ENCODE assay signal across 8 cellular contexts in genomic region chr16:21598676-21599157, GRCh38. TPM values are rescaled to one million over a fixed set of nuclear protein-coding genes. Genes with fewer than 3 reads are reported as not detected.
DNase-seq lines count a peak whose midpoint lies in the region; ATAC-seq and TF ChIP-seq lines count a peak whose summit lies in the region.

No MANE protein-coding gene starts in this region.

- H3K4me3 Mint-ChIP-seq in activated CD8-positive, alpha-beta T cell treated with anti-CD3 and anti-CD28 coated beads, Interleukin-2, amount 10 ng/mL, durations not matched to agents 7 days and 5 days: peak overlapping the region; percentile 86

- ATAC-seq in activated CD8-positive, alpha-beta T cell treated with anti-CD3 and anti-CD28 coated beads, Interleukin-2, amount 10 ng/mL, durations not matched to agents 7 days and 5 days: peak; percentile 8
- ATAC-seq in GM19397 (IDR thresholded peaks at IDR 0.05; ENCODE audit: unreplicated experiment): no peak

- H3K4me1 Mint-ChIP-seq in activated CD8-positive, alpha-beta T cell treated with anti-CD3 and anti-CD28 coated beads, Interleukin-2, amount 10 ng/mL, durations not matched to agents 7 days and 5 days (ENCODE audit: low read depth): peaks cover 55% of the 10 kb centered on the region

- peak; percentile 18 for DNase-seq in EH (ENCODE audit: low read depth)
- peak; percentile 8 for DNase-seq in HuH-7.5 (ENCODE audit: low spot score)
- no peak for DNase-seq in activated CD8-positive, alpha-beta T cell treated with anti-CD3 and anti-CD28 coated beads, Interleukin-2, amount 10 ng/mL, durations not matched to agents 7 days and 5 days
- peak; percentile 25 for DNase-seq in globus pallidus (ENCODE audit: low spot score)
- DNase-seq in ovary: no peak
- no peak for DNase-seq in SW480 (ENCODE audit: low spot score)
- DNase-seq in NCI-H748 (lab: John Stamatoyannopoulos, UW; ENCODE audit: unreplicated experiment): no peak

- H3K27me3 Mint-ChIP-seq in activated CD8-positive, alpha-beta T cell treated with anti-CD3 and anti-CD28 coated beads, Interleukin-2, amount 10 ng/mL, durations not matched to agents 7 days and 5 days (ENCODE audit: low read depth): peaks cover 3% of the 10 kb centered on the region

- no peaks in the 10 kb centered on the region for H3K27me3 ChIP-seq in ovary

- no peaks in the 10 kb centered on the region for H3K9me3 ChIP-seq in ovary

- peaks cover 13% of the 10 kb centered on the region for H3K36me3 Mint-ChIP-seq in activated CD8-positive, alpha-beta T cell treated with anti-CD3 and anti-CD28 coated beads, Interleukin-2, amount 10 ng/mL, durations not matched to agents 7 days and 5 days (ENCODE audit: low read depth)

- peaks cover 5% of the 10 kb centered on the region for H3K4me1 ChIP-seq in ovary (ENCODE audit: insufficient read depth)

- no peak for TF ChIP-seq POLR2A in ovary (IDR thresholded peaks at IDR 0.05)

- H3K27ac ChIP-seq in ovary: peak overlapping the region; percentile 31 to 91

- 2 to 3% (median 3%) methylated on average over 17 of the region's 17 CpGs for WGBS in ovary, 3 donors

- no peak for TF ChIP-seq CTCF in ovary (IDR thresholded peaks at IDR 0.05)

- TF ChIP-seq EP300 in ovary (IDR thresholded peaks at IDR 0.05): no peak

- H3K36me3 ChIP-seq in ovary: no peaks in the 10 kb centered on the region

- H3K27ac Mint-ChIP-seq in activated CD8-positive, alpha-beta T cell treated with anti-CD3 and anti-CD28 coated beads, Interleukin-2, amount 10 ng/mL, durations not matched to agents 7 days and 5 days: peak overlapping the region; percentile 93

- intact Hi-C loops in ovary (cut with DNase I): no loop called here

- H3K9me3 Mint-ChIP-seq in activated CD8-positive, alpha-beta T cell treated with anti-CD3 and anti-CD28 coated beads, Interleukin-2, amount 10 ng/mL, durations not matched to agents 7 days and 5 days (ENCODE audit: insufficient read depth): no peaks in the 10 kb centered on the region

- POLR2A ChIA-PET in activated CD8-positive, alpha-beta T cell treated with anti-CD3 and anti-CD28 coated beads, Interleukin-2, amount 10 ng/mL, durations not matched to agents 7 days and 5 days (lab: Charles Lee): interaction anchor here (0.7 to 2.6 kb wide), 4 partner anchors 12 to 1918 kb away, joined by 3 to 8 read pairs (median 4); no protein-coding TSS in a partner anchor

- CTCF ChIA-PET in activated CD8-positive, alpha-beta T cell treated with anti-CD3 and anti-CD28 coated beads, Interleukin-2, amount 10 ng/mL, durations not matched to agents 7 days and 5 days (lab: Charles Lee): interaction anchor here (1.4 to 2.9 kb wide), 3 partner anchors 15 to 59 kb away, joined by 4 to 13 read pairs (median 4); no protein-coding TSS in a partner anchor

- H3K4me3 ChIP-seq in ovary: peak overlapping the region; percentile 81

RNA-seq across cellular contexts. Expression of gene METTL9, which starts 0.7 kb away (rescaled TPM):
- 100 to 1,000 TPM in 1 of 2 experiments, 10 to 100 TPM in 1; 99.2 to 101 TPM for total RNA-seq in activated CD8-positive, alpha-beta T cell treated with anti-CD3 and anti-CD28 coated beads, Interleukin-2, amount 10 ng/mL, durations not matched to agents 7 days and 5 days
- total RNA-seq in ovary: 100 to 1,000 TPM in 2 of 7 donors, 10 to 100 TPM in 5; 69.3 to 160 (median 87.0) TPM
- 100 to 1,000 TPM in 1 of 2 donors, 10 to 100 TPM in 1; 62.9 to 222 TPM for polyA plus RNA-seq in ovary

RNA-seq across cellular contexts. Expression of gene IGSF6, which starts 53.7 kb away (rescaled TPM):
- under 1 TPM; 0.24 to 0.34 TPM for total RNA-seq in activated CD8-positive, alpha-beta T cell treated with anti-CD3 and anti-CD28 coated beads, Interleukin-2, amount 10 ng/mL, durations not matched to agents 7 days and 5 days
- total RNA-seq in ovary: 1 to 10 TPM in 3 of 7 donors, under 1 TPM in 4; 0.48 to 4.6 (median 0.92) TPM
- polyA plus RNA-seq in ovary: 10 to 100 TPM in 1 of 2 donors, 1 to 10 TPM in 1; 1.3 to 15.4 TPM

Comparison
In these comparisons a context has a peak if more than half of its experiments do, and no peak if none do; other contexts are left out.
1. DNase-seq: peak in EH (single experiment), HuH-7.5 (single experiment) and globus pallidus (single experiment); none in activated CD8-positive, alpha-beta T cell treated with anti-CD3 and anti-CD28 coated beads, Interleukin-2, amount 10 ng/mL, durations not matched to agents 7 days and 5 days (single experiment), ovary (0 of 5), SW480 (single experiment) and NCI-H748 (single experiment).